ENCODE assay signal across 34 cellular contexts in genomic region chr13:32140109-32140508, GRCh38.
"Had no signal": no experiment of that assay in that cellular context is flagged by ENCODE, and none has a peak within 500 bp of the region (broad histone marks: within the 10 kb centered on the region; RNA-seq: fewer than 3 reads in every experiment).

No MANE protein-coding gene starts in this region.

- H3K4me3 ChIP-seq: MG63 had no signal

- H3K36me3 ChIP-seq: MG63 had no signal

- H3K9me3 ChIP-seq: MG63 had no signal

- H3K27me3 ChIP-seq: MG63 had no signal

- DNase-seq: Karpas-422, Kasumi-1, MG63, MM.1S, MV-4-11, NCI-H1048, NCI-H1092, NCI-H1092 treated with DMSO at 0.1 percent for 48 hours, NCI-H1105, NCI-H1105 treated with DMSO at 0.1 percent for 48 hours, NCI-H1417 treated with DMSO at 0.1 percent for 48 hours, NCI-H1436, NCI-H1436 treated with DMSO at 0.1 percent for 48 hours, NCI-H146, NCI-H1694, NCI-H1694 treated with DMSO at 0.1 percent for 48 hours, NCI-H187, NCI-H187 treated with DMSO at 0.1 percent for 48 hours, NCI-H1930, NCI-H2029, NCI-H2029 treated with DMSO at 0.1 percent for 48 hours, NCI-H2081, NCI-H2081 treated with DMSO at 0.1 percent for 48 hours, NCI-H2107, NCI-H2171, NCI-H2171 treated with DMSO at 0.1 percent for 48 hours, NCI-H2227 treated with DMSO at 0.1 percent for 48 hours, NCI-H226, NCI-H345, NCI-H446, NCI-H446 treated with DMSO at 0.1 percent for 48 hours, NCI-H510A, NCI-H510A treated with DMSO at 0.1 percent for 48 hours, NCI-H524 had no signal
